Comparison of ENCODE assay signal across 8 cellular contexts in the genomic region with DNA sequence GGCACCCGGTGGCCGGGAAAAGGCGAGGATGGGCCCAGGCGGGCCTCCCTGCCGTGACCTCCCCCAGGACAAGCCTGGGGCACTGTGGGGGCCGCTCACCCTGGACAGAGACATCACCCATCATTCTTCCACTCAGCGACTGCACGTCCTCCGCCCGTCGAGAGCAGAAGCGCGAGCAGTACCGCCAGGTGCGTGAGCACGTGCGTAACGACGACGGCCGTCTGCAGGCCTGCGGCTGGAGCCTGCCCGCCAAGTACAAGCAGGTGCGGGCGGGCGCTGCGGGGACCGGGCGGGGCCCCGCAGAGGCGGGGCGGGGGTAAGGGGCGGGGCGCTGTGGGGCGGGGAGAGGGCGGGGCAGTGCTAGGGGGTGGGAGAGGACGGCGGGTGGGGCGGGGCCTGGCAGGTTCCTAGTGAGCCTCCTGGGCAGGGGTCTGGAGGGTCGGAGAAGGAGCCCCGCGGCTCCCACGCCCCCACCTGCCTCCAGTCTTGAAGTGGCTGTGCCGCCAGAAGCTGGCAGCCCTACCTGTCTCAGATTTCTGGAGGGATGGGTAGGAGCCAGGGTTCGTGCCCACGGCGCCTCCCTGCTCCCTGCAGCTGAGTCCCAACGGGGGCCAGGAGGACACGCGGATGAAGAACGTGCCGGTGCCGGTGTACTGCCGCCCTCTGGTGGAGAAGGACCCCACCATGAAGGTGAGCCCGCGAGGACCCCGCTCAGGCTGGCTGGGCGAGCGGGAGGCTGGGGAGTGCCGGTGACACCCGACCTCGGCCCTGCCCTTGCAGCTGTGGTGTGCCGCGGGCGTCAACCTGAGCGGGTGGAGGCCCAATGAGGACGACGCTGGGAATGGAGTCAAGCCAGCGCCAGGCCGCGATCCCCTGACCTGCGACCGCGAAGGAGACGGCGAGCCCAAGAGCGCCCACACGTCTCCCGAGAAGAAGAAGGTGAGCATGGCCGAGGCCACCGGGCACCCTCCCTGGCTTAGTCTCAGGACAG. TPM values are rescaled to one million over a fixed set of nuclear protein-coding genes. Genes with fewer than 3 reads are reported as not detected.
A peak's percentile ranks its signal among the peaks of the same experiment; 100 is the strongest.
DNase-seq lines count a peak whose midpoint lies in the region; ATAC-seq and TF ChIP-seq lines count a peak whose summit lies in the region.
"Had no signal": no experiment of that assay in that cellular context is flagged by ENCODE, and none has a peak within 500 bp of the region (broad histone marks: within the 10 kb centered on the region; RNA-seq: fewer than 3 reads in every experiment).

No MANE protein-coding gene starts in this region.

- no peaks in the 10 kb centered on the region for H3K79me1 ChIP-seq in trophoblast cell (ENCODE audit: low read length)

- no peak overlapping the region for H4K91ac ChIP-seq in trophoblast cell (ENCODE audit: low read depth, low read length)

- H3K4me1 ChIP-seq in OCI-LY7 (ENCODE audit: insufficient read depth, low read length, poor library complexity, severe bottlenecking): no peaks in the 10 kb centered on the region
- H3K4me1 ChIP-seq in trophoblast cell (ENCODE audit: control insufficient read depth in 1 of 2, insufficient read depth in 2 of 2, low read length in 2 of 2): no peaks in the 10 kb centered on the region

- H3K27ac ChIP-seq in OCI-LY7 (ENCODE audit: low read depth, low read length, poor library complexity, severe bottlenecking) (no peak overlapping the region), trophoblast cell (ENCODE audit: low read depth, low read length) (no peak overlapping the region)

- H2BK5ac ChIP-seq in trophoblast cell (ENCODE audit: low read depth, low read length, poor library complexity): no peak overlapping the region

- H3K4ac ChIP-seq in trophoblast cell (ENCODE audit: low read depth, low read length): no peak overlapping the region

- H3K36me3 ChIP-seq in OCI-LY7 (ENCODE audit: insufficient read depth, low read length) (peaks cover 52% of the 10 kb centered on the region), trophoblast cell (ENCODE audit: control insufficient read depth in 1 of 2, insufficient read depth in 2 of 2, low read length in 2 of 2) (peaks cover 78 to 82% of the 10 kb centered on the region in 2 experiments)

- no peak overlapping the region for H3K18ac ChIP-seq in trophoblast cell (ENCODE audit: low read length)

- peak; percentile 12 for TF ChIP-seq CTCF in GM13977 (IDR thresholded peaks at IDR 0.05; ENCODE audit: extremely low read depth, insufficient read depth, missing control alignments)
- TF ChIP-seq CTCF in OCI-LY7 (conservative IDR thresholded peaks at IDR 0.05; ENCODE audit: low read length): peak; percentile 44
- TF ChIP-seq CTCF in fibroblast of pulmonary artery (IDR thresholded peaks at IDR 0.05; ENCODE audit: low read length, missing control alignments): peak; percentile 29

- no peak overlapping the region for H2BK12ac ChIP-seq in trophoblast cell (ENCODE audit: low read length)

- DNase-seq in GM13977 (ENCODE audit: low spot score) (no peak), OCI-LY7 (ENCODE audit: low spot score) (peak; percentile 23), fibroblast of pulmonary artery (ENCODE audit: low read depth) (no peak), trophoblast cell (peak; percentile 52 to 61), mucosa of gallbladder (ENCODE audit: low spot score) (no peak)
- DNase-seq: NCI-H2081 had no signal

- no peaks in the 10 kb centered on the region for H3K9me2 ChIP-seq in OCI-LY7 (ENCODE audit: insufficient read depth, low read length)

- H3K4me2 ChIP-seq in OCI-LY7 (ENCODE audit: low read length) (no peak overlapping the region), trophoblast cell (ENCODE audit: low read length) (peak overlapping the region; percentile 27)

- no peak overlapping the region for H3K9ac ChIP-seq in trophoblast cell (ENCODE audit: low read length)

- H2AFZ ChIP-seq in OCI-LY7 (ENCODE audit: low read length) (no peak overlapping the region), trophoblast cell (ENCODE audit: insufficient read depth, low read length, poor library complexity) (no peak overlapping the region)

- no peak overlapping the region for H2AK5ac ChIP-seq in trophoblast cell (ENCODE audit: low read length)

- intact Hi-C loops in OCI-LY7 (cut with micrococcal nuclease; ENCODE audit: unreplicated experiment): no loop called here

- no peaks in the 10 kb centered on the region for H3K27me3 ChIP-seq in trophoblast cell (ENCODE audit: insufficient read depth, low read length)

- no peak overlapping the region for H3K14ac ChIP-seq in trophoblast cell (ENCODE audit: low read length)

- H4K8ac ChIP-seq in trophoblast cell (ENCODE audit: low read depth, low read length): no peak overlapping the region

- H2BK120ac ChIP-seq in trophoblast cell (ENCODE audit: insufficient read depth, low read length, poor library complexity): no peak overlapping the region

- no peak overlapping the region for H3K23ac ChIP-seq in trophoblast cell (ENCODE audit: low read length)

- H3K9me3 ChIP-seq in OCI-LY7 (ENCODE audit: low read length): no peaks in the 10 kb centered on the region
- H3K9me3 ChIP-seq in trophoblast cell (ENCODE audit: insufficient read depth, low read depth, low read length): peaks cover 2% of the 10 kb centered on the region

- H4K20me1 ChIP-seq in OCI-LY7 (ENCODE audit: insufficient read depth, low read length): no peaks in the 10 kb centered on the region

- ATAC-seq in HG02840 (IDR thresholded peaks at IDR 0.05; ENCODE audit: low FRiP score, unreplicated experiment) (no peak), HG03342 (IDR thresholded peaks at IDR 0.05; ENCODE audit: unreplicated experiment) (no peak)

- in situ Hi-C loops in GM13977 (cut with MboI; ENCODE audit: low pct_unique_long_range_greater_than_20kb, low sequenced_read_pairs, unreplicated experiment): no loop called here

- BruUV-seq in OCI-LY7 (replicated peaks; lab: Mats Ljungman, UMichigan): no TSS peak

- H3K79me2 ChIP-seq in OCI-LY7 (ENCODE audit: insufficient read depth, low read depth, low read length) (no peaks in the 10 kb centered on the region), trophoblast cell (ENCODE audit: control insufficient read depth, insufficient read depth, low read length, poor library complexity) (no peaks in the 10 kb centered on the region)

- no peak overlapping the region for H3K4me3 ChIP-seq in OCI-LY7 (ENCODE audit: low read depth, low read length, poor library complexity, severe bottlenecking)
- no peak overlapping the region for H3K4me3 ChIP-seq in fibroblast of pulmonary artery (replicated peaks; ENCODE audit: low read depth, low read length)
- H3K4me3 ChIP-seq in trophoblast cell (ENCODE audit: low read depth, low read length): peak overlapping the region; percentile 20

- no CpG with 5 or more reads among the region's 81 CpGs for WGBS in trophoblast cell (ENCODE audit: extremely low coverage, insufficient coverage, insufficient read length)

- POLR2A ChIA-PET in OCI-LY7 (lab: Charles Lee): no interaction called here

- CTCF ChIA-PET in OCI-LY7 (lab: Charles Lee; ENCODE audit: unreplicated experiment): no interaction called here

- H4K12ac ChIP-seq in trophoblast cell (ENCODE audit: low read depth, low read length): no peak overlapping the region

RNA-seq across cellular contexts. Expression of gene NME3, which starts 7.5 kb away (rescaled TPM):
- total RNA-seq in OCI-LY7 (2014; rRNA removed; shearing (Covaris generic)): 38.2 and 54.5 TPM in 2 replicates
- total RNA-seq in OCI-LY7 (2022): 30.6 and 34.8 TPM in 2 replicates
- polyA plus RNA-seq in trophoblast cell (2013): 31.6 TPM in 2 replicates
- total RNA-seq in mucosa of gallbladder: 129 TPM

RNA-seq across cellular contexts. Expression of gene EME2, which starts 8.8 kb away (rescaled TPM):
- 22.0 and 23.8 TPM in 2 replicates for total RNA-seq in OCI-LY7 (2014; rRNA removed; shearing (Covaris generic))
- total RNA-seq in OCI-LY7 (2022): 48.5 and 51.8 TPM in 2 replicates
- polyA plus RNA-seq in trophoblast cell (2013): 3.6 and 4.3 TPM in 2 replicates
- 31.9 TPM for total RNA-seq in mucosa of gallbladder

RNA-seq across cellular contexts. Expression of gene MRPS34, which starts 9.1 kb away (rescaled TPM):
- total RNA-seq in OCI-LY7 (2014; rRNA removed; shearing (Covaris generic)): 170 and 190 TPM in 2 replicates
- total RNA-seq in OCI-LY7 (2022): 176 and 196 TPM in 2 replicates
- polyA plus RNA-seq in trophoblast cell (2013): 94.3 and 98.1 TPM in 2 replicates
- 87.7 TPM for total RNA-seq in mucosa of gallbladder

RNA-seq across cellular contexts. Expression of gene SPSB3, which starts 18.6 kb away (rescaled TPM):
- total RNA-seq in OCI-LY7 (2014; rRNA removed; shearing (Covaris generic)): 52.4 and 53.7 TPM in 2 replicates
- total RNA-seq in OCI-LY7 (2022) (33.6 and 39.5 TPM in 2 replicates), mucosa of gallbladder (57.9 TPM)
- 33.2 and 35.2 TPM in 2 replicates for polyA plus RNA-seq in trophoblast cell (2013)

RNA-seq across cellular contexts. Expression of gene NUBP2, which starts 18.9 kb away (rescaled TPM):
- 70.5 and 94.9 TPM in 2 replicates for total RNA-seq in OCI-LY7 (2014; rRNA removed; shearing (Covaris generic))
- total RNA-seq in OCI-LY7 (2022) (58.2 and 62.7 TPM in 2 replicates), mucosa of gallbladder (54.4 TPM)
- 44.4 and 44.6 TPM in 2 replicates for polyA plus RNA-seq in trophoblast cell (2013)

Comparison
In these comparisons a context has a peak if more than half of its experiments do, and no peak if none do; other contexts are left out.
1. DNase-seq: peak in OCI-LY7 (single experiment) and trophoblast cell (2 of 2); none in GM13977 (single experiment), fibroblast of pulmonary artery (single experiment) and mucosa of gallbladder (single experiment).
2. Peak in every context shown above with its lines, with median percentiles within 50 percentile points of each other: CTCF ChIP-seq.